20 cellular contexts compared by ENCODE assay signal in genomic region chr11:44519989-44520737, GRCh38. TPM values are rescaled to one million over a fixed set of nuclear protein-coding genes. Genes with fewer than 3 reads are reported as not detected.
DNase-seq lines count a peak whose midpoint lies in the region; ATAC-seq and TF ChIP-seq lines count a peak whose summit lies in the region.
"Had no signal": no experiment of that assay in that cellular context is flagged by ENCODE, and none has a peak within 500 bp of the region (broad histone marks: within the 10 kb centered on the region; RNA-seq: fewer than 3 reads in every experiment).

No MANE protein-coding gene starts in this region.

- TF ChIP-seq CTCF in hepatocyte (IDR thresholded peaks at IDR 0.05; ENCODE audit: poor library complexity): no peak
- TF ChIP-seq CTCF in omental fat pad (IDR thresholded peaks at IDR 0.05): no peak
- no peak for TF ChIP-seq CTCF in upper lobe of right lung (IDR thresholded peaks at IDR 0.05)

- no peak overlapping the region for H3K4me3 ChIP-seq in hepatocyte
- H3K4me3 ChIP-seq in upper lobe of right lung: no peak overlapping the region
- H3K4me3 ChIP-seq: cardiac muscle cell, dorsolateral prefrontal cortex, Peyer's patch, skin epidermis had no signal

- ATAC-seq in Right ventricle myocardium inferior (peak; percentile 32), omental fat pad (ENCODE audit: low FRiP score) (peak; percentile 82), upper lobe of right lung (peak; percentile 51), HG02759 (IDR thresholded peaks at IDR 0.05; ENCODE audit: unreplicated experiment) (no peak)

- H3K36me3 ChIP-seq in hepatocyte (replicated peaks; ENCODE audit: insufficient read depth, low read depth) (no peaks in the 10 kb centered on the region), upper lobe of right lung (no peaks in the 10 kb centered on the region)
- H3K36me3 ChIP-seq: cardiac muscle cell, Peyer's patch had no signal

- H3K9me3 ChIP-seq in hepatocyte (ENCODE audit: low read depth): no peaks in the 10 kb centered on the region
- H3K9me3 ChIP-seq in upper lobe of right lung: no peaks in the 10 kb centered on the region
- H3K9me3 ChIP-seq: Caco-2, Peyer's patch had no signal

- H3K27ac ChIP-seq in hepatocyte: no peak overlapping the region
- peak overlapping the region; percentile 24 for H3K27ac ChIP-seq in upper lobe of right lung
- H3K27ac ChIP-seq: cardiac muscle cell, dorsolateral prefrontal cortex, parathyroid adenoma, skin epidermis had no signal

- H3K4me2 ChIP-seq in hepatocyte: peak overlapping the region; percentile 44

- no peaks in the 10 kb centered on the region for H3K9me2 ChIP-seq in hepatocyte (replicated peaks; ENCODE audit: insufficient read depth)

- H3K27me3 ChIP-seq in hepatocyte (no peaks in the 10 kb centered on the region), upper lobe of right lung (no peaks in the 10 kb centered on the region)
- H3K27me3 ChIP-seq: cardiac muscle cell, dorsolateral prefrontal cortex, Peyer's patch had no signal

- no peak overlapping the region for H2AFZ ChIP-seq in hepatocyte
- H2AFZ ChIP-seq: parathyroid adenoma had no signal

- intact Hi-C loops in Right ventricle myocardium inferior (cut with DNase I): no loop called here
- intact Hi-C loops in cardiac septum (cut with DNase I): loop anchor here (5.0 kb wide), 1 partner anchor 83 kb away; no protein-coding TSS in a partner anchor
- intact Hi-C loops in upper lobe of right lung (cut with DNase I): no loop called here

- H3K4me1 ChIP-seq in hepatocyte (ENCODE audit: insufficient read depth) (peaks cover 7% of the 10 kb centered on the region), upper lobe of right lung (peaks cover 5% of the 10 kb centered on the region)
- H3K4me1 ChIP-seq: Caco-2, parathyroid adenoma, Peyer's patch had no signal

- 44% methylated on average over 43 of the region's 43 CpGs for WGBS in hepatocyte (ENCODE audit: low lambda C conversion rate, missing lambda C conversion rate)

- no peaks in the 10 kb centered on the region for H4K20me1 ChIP-seq in hepatocyte (ENCODE audit: insufficient read depth, poor library complexity, severe bottlenecking)

- DNase-seq in Right ventricle myocardium inferior (ENCODE audit: missing footprints) (no peak), cardiac septum (ENCODE audit: low spot score) (no peak), hepatocyte (ENCODE audit: low spot score) (peak; percentile 27), omental fat pad (ENCODE audit: low spot score) (peak; percentile 27), upper lobe of right lung (no peak), GOT3 (lab: John Stamatoyannopoulos, UW) (no peak), glomerular visceral epithelial cell (ENCODE audit: extremely low spot score) (no peak)
- DNase-seq: 8988T; activated CD4-positive, alpha-beta T cell treated with anti-CD3 and anti-CD28 coated beads, Interleukin-2, amount 50 U/mL, for 4 hours; amniotic stem cell; Caco-2; dorsolateral prefrontal cortex; EL; foreskin melanocyte; Peyer's patch; stimulated activated CD4-positive, alpha-beta T cell treated with anti-CD3 and anti-CD28 coated beads, Interleukin-2, amount 100 ng/mL, for 48 hours had no signal

- no peaks in the 10 kb centered on the region for H3K79me2 ChIP-seq in hepatocyte
- H3K79me2 ChIP-seq: parathyroid adenoma had no signal

RNA-seq across cellular contexts. Expression of gene CD82, which starts 45.3 kb away (rescaled TPM):
- total RNA-seq in Right ventricle myocardium inferior (47.7 TPM), cardiac septum (27.9 TPM), hepatocyte (32.8 and 38.7 TPM in 2 replicates), omental fat pad (10 to 100 TPM in 3 of 4 donors, 1 to 10 TPM in 1; 8.9 to 30.6 (median 20.3) TPM), upper lobe of right lung (144 TPM)
- polyA plus RNA-seq in hepatocyte: 157 and 202 TPM in 2 replicates

Comparison
In these comparisons a context has a peak if more than half of its experiments do, and no peak if none do; other contexts are left out.
1. DNase-seq: peak in hepatocyte (single experiment) and omental fat pad (single experiment); none in Right ventricle myocardium inferior (single experiment), cardiac septum (single experiment), upper lobe of right lung (single experiment), GOT3 (single experiment) and glomerular visceral epithelial cell (single experiment).